Comparison of ENCODE assay signal across 11 cellular contexts in the genomic region with DNA sequence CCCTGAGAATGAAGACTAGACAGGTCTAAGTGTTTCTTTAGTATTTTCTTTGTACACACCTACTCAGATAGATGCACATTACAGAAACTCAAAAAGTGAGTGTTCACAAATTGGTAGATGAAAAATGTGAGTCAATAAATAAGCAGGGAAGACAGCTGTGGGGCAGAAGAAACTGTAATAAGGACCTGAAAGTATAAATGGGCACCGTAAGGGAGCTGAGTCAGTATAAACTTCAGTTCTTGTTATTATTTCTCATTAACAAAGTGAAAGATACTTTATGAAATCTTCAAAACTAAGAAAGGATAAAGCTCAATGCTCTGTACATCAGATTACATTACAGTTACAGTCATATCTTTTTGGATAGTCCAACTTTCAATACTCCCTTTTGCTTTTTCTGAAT. TPM values are rescaled to one million over a fixed set of nuclear protein-coding genes. Genes with fewer than 3 reads are reported as not detected.
DNase-seq lines count a peak whose midpoint lies in the region; ATAC-seq and TF ChIP-seq lines count a peak whose summit lies in the region.
"Had no signal": no experiment of that assay in that cellular context is flagged by ENCODE, and none has a peak within 500 bp of the region (broad histone marks: within the 10 kb centered on the region; RNA-seq: fewer than 3 reads in every experiment).

No MANE protein-coding gene starts in this region.

- peaks cover 52% of the 10 kb centered on the region; the same call in 1 of the 2 replicates for H4K20me1 ChIP-seq in DND-41 (ENCODE audit: insufficient read depth, low read length)

- H3K79me2 ChIP-seq in DND-41 (ENCODE audit: insufficient read depth, low read length): peaks cover 77% of the 10 kb centered on the region

- H3K36me3 Mint-ChIP-seq in HFFc6 (ENCODE audit: low read depth) (peaks cover 16% of the 10 kb centered on the region), neural crest cell (ENCODE audit: low read depth) (peaks cover 4% of the 10 kb centered on the region)
- peaks cover 29% of the 10 kb centered on the region for H3K36me3 Mint-ChIP-seq in activated naive CD8-positive, alpha-beta T cell treated with anti-CD3 and anti-CD28 coated beads for 36 hours

- H3K4me1 Mint-ChIP-seq in HFFc6 (ENCODE audit: low read depth) (peaks cover 51% of the 10 kb centered on the region), neural crest cell (peaks cover 27% of the 10 kb centered on the region)
- H3K4me1 Mint-ChIP-seq in activated naive CD8-positive, alpha-beta T cell treated with anti-CD3 and anti-CD28 coated beads for 36 hours: peaks cover 41% of the 10 kb centered on the region

- peaks cover 60% of the 10 kb centered on the region for H3K4me1 ChIP-seq in DND-41 (ENCODE audit: insufficient read depth, low read length)

- peak overlapping the region; percentile 89; the same call in 1 of the 2 replicates for H3K4me2 ChIP-seq in DND-41 (ENCODE audit: insufficient read depth, low read length)

- H3K27me3 Mint-ChIP-seq in HFFc6 (ENCODE audit: insufficient read depth) (no peaks in the 10 kb centered on the region), neural crest cell (ENCODE audit: low read depth) (no peaks in the 10 kb centered on the region)
- H3K27me3 Mint-ChIP-seq in activated naive CD8-positive, alpha-beta T cell treated with anti-CD3 and anti-CD28 coated beads for 36 hours: peaks cover 3% of the 10 kb centered on the region

- H2AFZ ChIP-seq in DND-41 (ENCODE audit: low read depth, low read length): no peak overlapping the region

- no peak for TF ChIP-seq CTCF in DND-41 (IDR thresholded peaks at IDR 0.05; ENCODE audit: borderline replicate concordance, extremely low read depth, low read length, poor library complexity, severe bottlenecking)
- no peak for TF ChIP-seq CTCF in HFFc6 (IDR thresholded peaks at IDR 0.05)
- no peak for TF ChIP-seq CTCF in neural crest cell (conservative IDR thresholded peaks at IDR 0.05)

- H3K9me3 Mint-ChIP-seq in HFFc6: no peaks in the 10 kb centered on the region; the same call in 1 of the 2 replicates
- no peaks in the 10 kb centered on the region for H3K9me3 Mint-ChIP-seq in activated naive CD8-positive, alpha-beta T cell treated with anti-CD3 and anti-CD28 coated beads for 36 hours
- no peaks in the 10 kb centered on the region for H3K9me3 Mint-ChIP-seq in neural crest cell

- H3K27ac Mint-ChIP-seq in HFFc6: 0 out of 2 replicates have a peak overlapping the region, but pooled peaks have one; percentile 5
- no peak overlapping the region for H3K27ac Mint-ChIP-seq in activated naive CD8-positive, alpha-beta T cell treated with anti-CD3 and anti-CD28 coated beads for 36 hours
- H3K27ac Mint-ChIP-seq in neural crest cell (ENCODE audit: unreplicated experiment): no peak overlapping the region

- DNase-seq in DND-41 (no peak), HFFc6 (no peak), neural crest cell (ENCODE audit: low read depth, low spot score) (no peak), mesenteric fat pad (ENCODE audit: low spot score) (no peak), NCI-H524 (lab: John Stamatoyannopoulos, UW) (no peak)
- no peak for DNase-seq in activated naive CD8-positive, alpha-beta T cell treated with anti-CD3 and anti-CD28 coated beads for 36 hours
- DNase-seq: DMS79 treated with DMSO at 0.1 percent for 48 hours, heart right ventricle, NCI-H2171 treated with DMSO at 0.1 percent for 48 hours, uterus had no signal

- peaks cover 49% of the 10 kb centered on the region for H3K36me3 ChIP-seq in DND-41 (ENCODE audit: insufficient read depth, low read length)
- H3K36me3 ChIP-seq: uterus had no signal

- no peaks in the 10 kb centered on the region for H3K9me3 ChIP-seq in DND-41 (ENCODE audit: insufficient read depth, low read length, severe bottlenecking)
- H3K9me3 ChIP-seq: heart right ventricle, uterus had no signal

- peak overlapping the region in 1 of 2 experiments; percentile 94; a peak in 1 of 4 replicates for H3K4me3 ChIP-seq in DND-41 (ENCODE audit: low read depth in 1 of 2, low read length in 2 of 2)
- H3K4me3 ChIP-seq: uterus had no signal

- H3K27ac ChIP-seq in DND-41 (ENCODE audit: low read length): no peak overlapping the region
- H3K27ac ChIP-seq: uterus had no signal

- ATAC-seq in DND-41 (ENCODE audit: insufficient read depth, low read depth) (no peak), HG02840 (IDR thresholded peaks at IDR 0.05; ENCODE audit: low FRiP score, unreplicated experiment) (no peak)
- ATAC-seq: heart right ventricle had no signal

- 0 out of 2 replicates have a peak overlapping the region, but pooled peaks have one; percentile 1 for H3K9ac ChIP-seq in DND-41 (ENCODE audit: low read depth, low read length)

- H3K27me3 ChIP-seq in DND-41 (ENCODE audit: insufficient read depth, low read length, poor library complexity): no peaks in the 10 kb centered on the region
- H3K27me3 ChIP-seq: heart right ventricle, uterus had no signal

- H3K4me3 Mint-ChIP-seq in HFFc6 (peak overlapping the region; percentile 5; the same call in 1 of the 2 replicates), neural crest cell (peak overlapping the region; percentile 79)
- peak overlapping the region; percentile 58 for H3K4me3 Mint-ChIP-seq in activated naive CD8-positive, alpha-beta T cell treated with anti-CD3 and anti-CD28 coated beads for 36 hours

RNA-seq across cellular contexts. Expression of a gene that starts 2.5 kb away (rescaled TPM):
- total RNA-seq in HFFc6 (2021; fragmentation: NEBNext Ultra II Directional; extraction: Animal tissue kit (Norgen Biotek cat#: 25700)): 100 to 1,000 TPM; 242 to 306 (median 273) TPM
- 100 to 1,000 TPM; 136 to 139 TPM for total RNA-seq in activated naive CD8-positive, alpha-beta T cell treated with anti-CD3 and anti-CD28 coated beads for 36 hours
- total RNA-seq in neural crest cell (114 and 117 TPM in 2 replicates), mesenteric fat pad (103 TPM)

Comparison
In these comparisons a context has a peak if more than half of its experiments do, and no peak if none do; other contexts are left out.
1. H3K4me3 Mint-ChIP-seq: peak in every context shown above with its lines; median percentile 79 in neural crest cell; 58 in activated naive CD8-positive, alpha-beta T cell treated with anti-CD3 and anti-CD28 coated beads for 36 hours; 5 in HFFc6.